In genomic region chr1:242146640-242147039, GRCh38 we compare ENCODE assay signal across 10 cellular contexts.
A peak's percentile ranks its signal among the peaks of the same experiment; 100 is the strongest.
DNase-seq lines count a peak whose midpoint lies in the region; ATAC-seq lines count a peak whose summit lies in the region.
"Had no signal": no experiment of that assay in that cellular context is flagged by ENCODE, and none has a peak within 500 bp of the region (broad histone marks: within the 10 kb centered on the region; RNA-seq: fewer than 3 reads in every experiment).

No MANE protein-coding gene starts in this region.

- no peaks in the 10 kb centered on the region for H3K27me3 Mint-ChIP-seq in activated T-helper 2 cell treated with anti-CD3 and anti-CD28 coated beads, Interferon-gamma antibody, Interleukin-2, Interleukin-4, amounts not matched to agents 10 μg/mL and 5 μg/mL and 100 μg/mL, durations not matched to agents 14 hours and 24 hours and 36 hours (ENCODE audit: low read depth)

- intact Hi-C loops in activated T-helper 2 cell treated with anti-CD3 and anti-CD28 coated beads, Interferon-gamma antibody, Interleukin-2, Interleukin-4, amounts not matched to agents 10 μg/mL and 5 μg/mL and 100 μg/mL, durations not matched to agents 14 hours and 24 hours and 36 hours (cut with micrococcal nuclease): no loop called here

- H3K27ac Mint-ChIP-seq in activated T-helper 2 cell treated with anti-CD3 and anti-CD28 coated beads, Interferon-gamma antibody, Interleukin-2, Interleukin-4, amounts not matched to agents 10 μg/mL and 5 μg/mL and 100 μg/mL, durations not matched to agents 14 hours and 24 hours and 36 hours: no peak overlapping the region
- H3K27ac Mint-ChIP-seq: stimulated activated memory B cell treated with anti-CD40 and anti-IgM and Interleukin-4, amounts not matched to agents 10 μg/mL and 1 μg/mL and 100 μg/mL, for 72 hours had no signal

- DNase-seq in astrocyte of the hippocampus (ENCODE audit: low read depth, low spot score) (peak; percentile 53), stromal cell of bone marrow (ENCODE audit: low read depth) (peak; percentile 0)
- DNase-seq in activated T-helper 2 cell treated with anti-CD3 and anti-CD28 coated beads, Interferon-gamma antibody, Interleukin-2, Interleukin-4, amounts not matched to agents 10 μg/mL and 5 μg/mL and 100 μg/mL, durations not matched to agents 14 hours and 24 hours and 36 hours (ENCODE audit: low spot score): no peak
- DNase-seq: activated CD4-positive, alpha-beta T cell treated with anti-CD3 and anti-CD28 coated beads for 48 hours; KG1 had no signal

- H3K36me3 Mint-ChIP-seq in activated T-helper 2 cell treated with anti-CD3 and anti-CD28 coated beads, Interferon-gamma antibody, Interleukin-2, Interleukin-4, amounts not matched to agents 10 μg/mL and 5 μg/mL and 100 μg/mL, durations not matched to agents 14 hours and 24 hours and 36 hours (ENCODE audit: low read depth): no peaks in the 10 kb centered on the region
- H3K36me3 Mint-ChIP-seq: stimulated activated memory B cell treated with anti-CD40 and anti-IgM and Interleukin-4, amounts not matched to agents 10 μg/mL and 1 μg/mL and 100 μg/mL, for 72 hours had no signal

- peaks cover 2% of the 10 kb centered on the region for H3K4me1 Mint-ChIP-seq in activated T-helper 2 cell treated with anti-CD3 and anti-CD28 coated beads, Interferon-gamma antibody, Interleukin-2, Interleukin-4, amounts not matched to agents 10 μg/mL and 5 μg/mL and 100 μg/mL, durations not matched to agents 14 hours and 24 hours and 36 hours (ENCODE audit: low read depth)
- H3K4me1 Mint-ChIP-seq: stimulated activated memory B cell treated with anti-CD40 and anti-IgM and Interleukin-4, amounts not matched to agents 10 μg/mL and 1 μg/mL and 100 μg/mL, for 72 hours had no signal

- H3K4me3 Mint-ChIP-seq in activated T-helper 2 cell treated with anti-CD3 and anti-CD28 coated beads, Interferon-gamma antibody, Interleukin-2, Interleukin-4, amounts not matched to agents 10 μg/mL and 5 μg/mL and 100 μg/mL, durations not matched to agents 14 hours and 24 hours and 36 hours (ENCODE audit: low read depth): no peak overlapping the region
- H3K4me3 Mint-ChIP-seq: stimulated activated memory B cell treated with anti-CD40 and anti-IgM and Interleukin-4, amounts not matched to agents 10 μg/mL and 1 μg/mL and 100 μg/mL, for 72 hours had no signal

- ATAC-seq in GM19351 (IDR thresholded peaks at IDR 0.05; ENCODE audit: unreplicated experiment) (peak; percentile 25), HG03521 (IDR thresholded peaks at IDR 0.05; ENCODE audit: unreplicated experiment) (peak; percentile 9), HG02623 (IDR thresholded peaks at IDR 0.05; ENCODE audit: unreplicated experiment) (no peak), HG03095 (IDR thresholded peaks at IDR 0.05; ENCODE audit: unreplicated experiment) (no peak)
- ATAC-seq: stimulated activated memory B cell treated with anti-CD40 and anti-IgM and Interleukin-4, amounts not matched to agents 10 μg/mL and 1 μg/mL and 100 μg/mL, for 72 hours had no signal

- no peaks in the 10 kb centered on the region for H3K9me3 Mint-ChIP-seq in activated T-helper 2 cell treated with anti-CD3 and anti-CD28 coated beads, Interferon-gamma antibody, Interleukin-2, Interleukin-4, amounts not matched to agents 10 μg/mL and 5 μg/mL and 100 μg/mL, durations not matched to agents 14 hours and 24 hours and 36 hours

Comparison
In these comparisons a context has a peak if more than half of its experiments do, and no peak if none do; other contexts are left out.
1. ATAC-seq: peak in GM19351 (single experiment) and HG03521 (single experiment); none in HG02623 (single experiment) and HG03095 (single experiment).